ENCODE assay signal across 8 cellular contexts in the genomic region with DNA sequence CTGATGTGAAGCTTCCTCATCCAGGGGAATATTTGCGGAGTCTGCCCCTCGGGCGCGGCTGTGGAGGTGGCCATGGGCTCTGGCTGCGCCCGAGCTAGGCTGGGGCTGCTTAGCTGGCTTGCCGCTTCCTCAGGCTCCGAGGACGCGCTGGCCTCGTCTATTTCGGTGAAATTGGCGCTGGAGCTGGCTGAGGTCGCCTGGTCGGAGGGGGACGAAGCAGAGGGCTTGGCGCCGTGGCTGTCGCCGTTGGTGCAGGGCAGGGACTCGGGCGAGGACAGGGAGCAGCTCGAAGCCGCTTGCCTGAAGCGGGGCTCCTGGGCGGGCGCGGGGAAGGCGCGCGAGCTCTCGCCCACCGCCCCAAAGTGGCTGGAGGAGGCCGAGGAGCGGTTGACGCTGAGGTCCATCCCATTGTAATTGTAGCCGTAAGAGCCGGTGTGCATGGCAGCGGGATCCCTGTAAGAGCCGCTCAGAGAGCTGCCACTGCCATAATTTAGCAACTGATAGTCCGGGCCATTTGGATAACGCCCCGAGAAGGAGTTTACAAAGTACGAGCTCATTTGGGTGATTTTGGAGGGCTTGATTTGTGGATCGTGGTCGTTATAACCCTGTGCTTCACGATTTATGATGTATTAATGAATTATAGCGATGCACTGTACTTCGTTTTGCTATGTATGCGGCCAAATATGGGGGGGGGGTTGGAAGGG. TPM values are rescaled to one million over a fixed set of nuclear protein-coding genes. Genes with fewer than 3 reads are reported as not detected.
DNase-seq lines count a peak whose midpoint lies in the region; ATAC-seq, FAIRE-seq and TF ChIP-seq lines count a peak whose summit lies in the region.

A gene (minus strand): TSS at position 654 of the 704 bp plus-strand sequence. CDS start 97 bp downstream, at position 557.

- peaks cover 0 to 29% of the 10 kb centered on the region in 2 donors for H3K4me1 ChIP-seq in adrenal gland (replicated peaks in 1 of 2)

- ATAC-seq in GM18861 (IDR thresholded peaks at IDR 0.05; ENCODE audit: unreplicated experiment): no peak
- ATAC-seq in HG02798 (IDR thresholded peaks at IDR 0.05; ENCODE audit: poor library complexity, unreplicated experiment): no peak

- H3K27ac ChIP-seq in adrenal gland: peak within 1 kb of the TSS in 3 of 5 donors; percentile 53 to 79 (median 62)

- no peaks in the 10 kb centered on the region for H3K9me3 ChIP-seq in adrenal gland (replicated peaks in 1 of 3)

- peaks cover 0 to 13% of the 10 kb centered on the region in 2 donors for H3K36me3 ChIP-seq in adrenal gland (replicated peaks in 1 of 2)

- intact Hi-C loops in adrenal gland (cut with DNase I): loop anchor here in 1 of 2 donors (10.0 kb wide), 1 partner anchor 248 kb away; no protein-coding TSS in a partner anchor

- H3K4me3 ChIP-seq in adrenal gland: peak within 1 kb of the TSS in 2 of 4 donors; percentile 41 to 54

- WGBS in adrenal gland, 4 donors: 5 to 19% (median 8%) methylated on average over 14 to 50 of the region's 50 CpGs

- FAIRE-seq in HTR-8/SVneo (lab: Jason Lieb, UNC) (peak; percentile 28), frontal cortex (lab: Jason Lieb, UNC) (no peak), H54 (lab: Jason Lieb, UNC) (no peak)

- no peak for TF ChIP-seq CTCF in adrenal gland (IDR thresholded peaks at IDR 0.05)

- TF ChIP-seq POLR2A in adrenal gland (IDR thresholded peaks at IDR 0.05) (no peak), H54 (IDR thresholded peaks at IDR 0.05; ENCODE audit: low read depth, low read length) (no peak; the same call in 1 of the 2 replicates)

- DNase-seq in AG20443 (ENCODE audit: low spot score): peak; percentile 35
- no peak for DNase-seq in HTR-8/SVneo (ENCODE audit: insufficient read length, low spot score)
- DNase-seq in adrenal gland: peak in 3 of 7 donors; percentile 46 to 52 (median 46)
- peak; percentile 42 to 49 for DNase-seq in lung microvascular endothelial cell (ENCODE audit: low read depth in 2 of 2)
- DNase-seq in frontal cortex (ENCODE audit: low spot score in 2 of 2): no peak
- DNase-seq in H54 (ENCODE audit: insufficient read length, low spot score): no peak

- H3K27me3 ChIP-seq in adrenal gland: no peaks in the 10 kb centered on the region

RNA-seq across cellular contexts. Expression of the gene that starts here (rescaled TPM):
- total RNA-seq in adrenal gland (1 to 10 TPM in 6 of 8 donors, under 1 TPM in 2; 0.12 to 4.8 (median 2.7) TPM), lung microvascular endothelial cell (under 0.01 TPM in 1 of 2 replicates, not detected in the other), frontal cortex (not detected)
- polyA plus RNA-seq in adrenal gland: 10 to 100 TPM in 1 of 3 donors, 1 to 10 TPM in 2; 4.2 to 10.5 (median 5.6) TPM

Comparison
In these comparisons a context has a peak if more than half of its experiments do, and no peak if none do; other contexts are left out.
1. Peak in DNase-seq in lung microvascular endothelial cell; RNA of the gene not detected or under 1 TPM.